19 cellular contexts compared by ENCODE assay signal in genomic region chr20:45957021-45957941, GRCh38. TPM values are rescaled to one million over a fixed set of nuclear protein-coding genes. Genes with fewer than 3 reads are reported as not detected.
"Had no signal": no experiment of that assay in that cellular context is flagged by ENCODE, and none has a peak within 500 bp of the region (broad histone marks: within the 10 kb centered on the region; RNA-seq: fewer than 3 reads in every experiment).

No MANE protein-coding gene starts in this region.

- H3K9me3 ChIP-seq: body of pancreas, esophagus muscularis mucosa, pancreas, stomach, thoracic aorta had no signal

- DNase-seq: activated CD4-positive, alpha-beta T cell treated with anti-CD3 and anti-CD28 coated beads, Interleukin-2, amount 10 ng/mL, durations not matched to agents 24 days and 14 days; activated CD8-positive, alpha-beta memory T cell treated with anti-CD3 and anti-CD28 coated beads, Interleukin-2, amount 50 U/mL, for 4 hours; activated CD8-positive, alpha-beta T cell treated with anti-CD3 and anti-CD28 coated beads, Interleukin-2, amount 10 ng/mL, durations not matched to agents 7 days and 5 days; activated naive CD4-positive, alpha-beta T cell treated with anti-CD3 and anti-CD28 coated beads, Interleukin-2, amount 10 ng/mL, durations not matched to agents 7 days and 5 days; central memory CD4-positive, alpha-beta T cell; mammary epithelial cell; naive B cell; stimulated activated CD4-positive, alpha-beta T cell treated with anti-CD3 and anti-CD28 coated beads, Interleukin-4, amount 100 ng/mL, for 4 hours; stimulated activated CD8-positive, alpha-beta memory T cell treated with anti-CD3 and anti-CD28 coated beads, Interleukin-4, amount 100 ng/mL, for 48 hours; stomach; T-helper 2 cell had no signal

- H3K36me3 ChIP-seq: neural progenitor cell had no signal

- ATAC-seq: activated CD8-positive, alpha-beta T cell treated with anti-CD3 and anti-CD28 coated beads, Interleukin-2, amount 10 ng/mL, durations not matched to agents 7 days and 5 days; body of pancreas; pancreas; WTC11 had no signal

- H3K27me3 ChIP-seq: body of pancreas, esophagus muscularis mucosa, neural progenitor cell, pancreas, stomach had no signal

- H3K27ac ChIP-seq: body of pancreas, coronary artery, esophagus muscularis mucosa, neural progenitor cell, pancreas, skin epidermis, stomach, thoracic aorta had no signal

- H3K4me3 ChIP-seq: body of pancreas, coronary artery, esophagus muscularis mucosa, neural progenitor cell, pancreas, skin epidermis, stomach, thoracic aorta had no signal

- H3K4me1 ChIP-seq: body of pancreas, esophagus muscularis mucosa, neural progenitor cell, pancreas, stomach had no signal

RNA-seq across cellular contexts. Expression of gene MMP9, which starts 51.4 kb away (rescaled TPM):
- total RNA-seq: activated CD8-positive, alpha-beta T cell treated with anti-CD3 and anti-CD28 coated beads, Interleukin-2, amount 10 ng/mL, durations not matched to agents 7 days and 5 days had no signal
